8 cellular contexts compared by ENCODE assay signal in genomic region chr14:59020382-59020781, GRCh38.
DNase-seq lines count a peak whose midpoint lies in the region; ATAC-seq and TF ChIP-seq lines count a peak whose summit lies in the region.

No MANE protein-coding gene starts in this region.

- no peak overlapping the region for H3K4me3 ChIP-seq in ascending aorta

- peak in 1 of 3 experiments; percentile 18 for TF ChIP-seq CTCF in ascending aorta (IDR thresholded peaks at IDR 0.05)

- ATAC-seq in GM21526 (IDR thresholded peaks at IDR 0.05; ENCODE audit: low FRiP score, unreplicated experiment): no peak

- H3K27ac ChIP-seq in ascending aorta: no peak overlapping the region

- DNase-seq in NCI-H510A treated with DMSO at 0.1 percent for 48 hours (lab: John Stamatoyannopoulos, UW) (peak; percentile 5), NCI-H510A (lab: John Stamatoyannopoulos, UW) (no peak), NCI-H1105 (lab: John Stamatoyannopoulos, UW) (peak; percentile 13), cerebellar cortex (ENCODE audit: low spot score) (peak; percentile 9), renal cortical epithelial cell (ENCODE audit: low read depth) (peak; percentile 45), ascending aorta (ENCODE audit: low spot score in 2 of 2) (no peak), nucleus accumbens (lab: John Stamatoyannopoulos, UW) (no peak)

- H3K36me3 ChIP-seq in ascending aorta: no peaks in the 10 kb centered on the region

- H3K9me3 ChIP-seq in ascending aorta: no peaks in the 10 kb centered on the region

- H3K27me3 ChIP-seq in ascending aorta: no peaks in the 10 kb centered on the region

- H3K4me1 ChIP-seq in ascending aorta: no peaks in the 10 kb centered on the region

- intact Hi-C loops in ascending aorta (cut with DNase I): loop anchor here (10.0 kb wide), 1 partner anchor 386 kb away; the partner anchor contains the start of gene DACT1

Comparison
In these comparisons a context has a peak if more than half of its experiments do, and no peak if none do; other contexts are left out.
1. DNase-seq: peak in NCI-H510A treated with DMSO at 0.1 percent for 48 hours (single experiment), NCI-H1105 (single experiment), cerebellar cortex (single experiment) and renal cortical epithelial cell (single experiment); none in NCI-H510A (single experiment), ascending aorta (0 of 2) and nucleus accumbens (0 of 56).